ENCODE assay signal across 8 cellular contexts in genomic region chr6:26224940-26225847, GRCh38.
DNase-seq lines count a peak whose midpoint lies in the region; ATAC-seq and TF ChIP-seq lines count a peak whose summit lies in the region.

No MANE protein-coding gene starts in this region.

- POLR2A ChIA-PET in RWPE1 (lab: Yijun Ruan, JAX; ENCODE audit: low non-redundant PET) = interaction anchor here (0.6 kb wide), 1 partner anchor 21 kb away, joined by 3 read pairs; no protein-coding TSS in a partner anchor

- H3K27me3 Mint-ChIP-seq in activated CD8-positive, alpha-beta memory T cell treated with anti-CD3 and anti-CD28 coated beads, Interleukin-2, amount 10 ng/mL, durations not matched to agents 7 days and 5 days = no peaks in the 10 kb centered on the region

- H3K4me1 Mint-ChIP-seq in activated CD8-positive, alpha-beta memory T cell treated with anti-CD3 and anti-CD28 coated beads, Interleukin-2, amount 10 ng/mL, durations not matched to agents 7 days and 5 days = peaks cover 24% of the 10 kb centered on the region

- H3K36me3 Mint-ChIP-seq in activated CD8-positive, alpha-beta memory T cell treated with anti-CD3 and anti-CD28 coated beads, Interleukin-2, amount 10 ng/mL, durations not matched to agents 7 days and 5 days = peaks cover 5% of the 10 kb centered on the region

- no peaks in the 10 kb centered on the region for H3K9me3 Mint-ChIP-seq in activated CD8-positive, alpha-beta memory T cell treated with anti-CD3 and anti-CD28 coated beads, Interleukin-2, amount 10 ng/mL, durations not matched to agents 7 days and 5 days (ENCODE audit: low read depth)

- H3K27ac ChIP-seq in RWPE1 = peak overlapping the region; percentile 60

- ATAC-seq in GM19328 (IDR thresholded peaks at IDR 0.05; ENCODE audit: unreplicated experiment) (no peak), GM19035 (IDR thresholded peaks at IDR 0.05; ENCODE audit: unreplicated experiment) (no peak), HG02642 (IDR thresholded peaks at IDR 0.05; ENCODE audit: poor library complexity, unreplicated experiment) (no peak)
- ATAC-seq in activated CD8-positive, alpha-beta memory T cell treated with anti-CD3 and anti-CD28 coated beads, Interleukin-2, amount 10 ng/mL, durations not matched to agents 7 days and 5 days = no peak

- CTCF ChIA-PET in RWPE1 (lab: Yijun Ruan, JAX) = no interaction called here
- CTCF ChIA-PET in activated CD8-positive, alpha-beta memory T cell treated with anti-CD3 and anti-CD28 coated beads, Interleukin-2, amount 10 ng/mL, durations not matched to agents 7 days and 5 days (lab: Charles Lee) = interaction anchor here (1.2 to 1.5 kb wide), 3 partner anchors 8 to 44 kb away, joined by 3 to 5 read pairs (median 4); a partner anchor contains a TSS

- no peak overlapping the region for H3K27ac Mint-ChIP-seq in activated CD8-positive, alpha-beta memory T cell treated with anti-CD3 and anti-CD28 coated beads, Interleukin-2, amount 10 ng/mL, durations not matched to agents 7 days and 5 days

- peak; percentile 94 for DNase-seq in DMS153 (lab: John Stamatoyannopoulos, UW)
- DNase-seq in RWPE1 (ENCODE audit: low spot score) = no peak
- DNase-seq in globus pallidus (ENCODE audit: low spot score) = peak; percentile 66
- peak; percentile 75 for DNase-seq in pons (ENCODE audit: low spot score)
- DNase-seq in activated CD8-positive, alpha-beta memory T cell treated with anti-CD3 and anti-CD28 coated beads, Interleukin-2, amount 10 ng/mL, durations not matched to agents 7 days and 5 days = no peak

- TF ChIP-seq CTCF in RWPE1 (conservative IDR thresholded peaks at IDR 0.05; ENCODE audit: low read depth) = no peak

- no peak overlapping the region for H3K4me3 Mint-ChIP-seq in activated CD8-positive, alpha-beta memory T cell treated with anti-CD3 and anti-CD28 coated beads, Interleukin-2, amount 10 ng/mL, durations not matched to agents 7 days and 5 days

Comparison
In these comparisons a context has a peak if more than half of its experiments do, and no peak if none do; other contexts are left out.
1. DNase-seq: peak in DMS153 (single experiment), globus pallidus (single experiment) and pons (single experiment); none in RWPE1 (single experiment) and activated CD8-positive, alpha-beta memory T cell treated with anti-CD3 and anti-CD28 coated beads, Interleukin-2, amount 10 ng/mL, durations not matched to agents 7 days and 5 days (single experiment).